28 cellular contexts compared by ENCODE assay signal in genomic region chr10:50461834-50462233, GRCh38.
"Had no signal": no experiment of that assay in that cellular context is flagged by ENCODE, and none has a peak within 500 bp of the region (broad histone marks: within the 10 kb centered on the region; RNA-seq: fewer than 3 reads in every experiment).

No MANE protein-coding gene starts in this region.

- ATAC-seq: activated CD4-positive, alpha-beta T cell treated with anti-CD3 and anti-CD28 coated beads for 36 hours; activated CD8-positive, alpha-beta T cell treated with anti-CD3 and anti-CD28 coated beads for 36 hours; activated T-cell treated with anti-CD3 and anti-CD28 coated beads, Interleukin-2, amount 50 U/mL, for 4 hours; activated T-helper 17 cell treated with anti-CD3 and anti-CD28 coated beads, Interleukin-2, amount 50 U/mL, for 72 hours; T-helper 17 cell had no signal

- H3K27ac ChIP-seq: epithelial cell of prostate, esophagus squamous epithelium had no signal

- H3K4me3 ChIP-seq: esophagus squamous epithelium had no signal

- DNase-seq: activated CD4-positive, alpha-beta T cell treated with anti-CD3 and anti-CD28 coated beads for 36 hours; activated CD4-positive, alpha-beta T cell treated with anti-CD3 and anti-CD28 coated beads, Interleukin-2, amount 50 U/mL, for 1 hour; activated CD4-positive, alpha-beta T cell treated with anti-CD3 and anti-CD28 coated beads, Interleukin-2, amount 50 U/mL, for 48 hours; activated CD4-positive, CD25-positive, alpha-beta regulatory T cell; activated CD4-positive, CD25-positive, alpha-beta regulatory T cell treated with anti-CD3 and anti-CD28 coated beads, Interleukin-2, amount 50 U/mL, for 72 hours; activated CD8-positive, alpha-beta memory T cell treated with anti-CD3 and anti-CD28 coated beads for 24 hours; activated CD8-positive, alpha-beta T cell treated with anti-CD3 and anti-CD28 coated beads for 36 hours; activated effector memory CD4-positive, alpha-beta T cell treated with Interleukin-2 at 50 U/mL for 16 hours; activated gamma-delta T cell treated with Interleukin-2 at 50 U/mL for 16 hours; activated naive CD4-positive, alpha-beta T cell treated with anti-CD3 and anti-CD28 coated beads, Interleukin-2, amount 50 U/mL, for 16 hours; activated naive CD4-positive, alpha-beta T cell treated with Interleukin-2 at 50 U/mL for 16 hours; activated T-cell treated with anti-CD3 and anti-CD28 coated beads, Interleukin-2, amount 50 U/mL, for 4 hours; amniotic stem cell; anterior cingulate cortex; caudate nucleus; effector CD8-positive, alpha-beta T cell; esophagus squamous epithelium; foreskin melanocyte; head of caudate nucleus; T-helper 1 cell; T-helper 17 cell; T1000 had no signal

- FAIRE-seq: astrocyte, colon, endometrium, endothelial cell of umbilical vein had no signal

- H3K4me1 ChIP-seq: esophagus squamous epithelium had no signal

- H3K27me3 ChIP-seq: esophagus squamous epithelium had no signal

- H3K9me3 ChIP-seq: esophagus squamous epithelium had no signal
